1 cellular context compared by ENCODE assay signal in the genomic region with DNA sequence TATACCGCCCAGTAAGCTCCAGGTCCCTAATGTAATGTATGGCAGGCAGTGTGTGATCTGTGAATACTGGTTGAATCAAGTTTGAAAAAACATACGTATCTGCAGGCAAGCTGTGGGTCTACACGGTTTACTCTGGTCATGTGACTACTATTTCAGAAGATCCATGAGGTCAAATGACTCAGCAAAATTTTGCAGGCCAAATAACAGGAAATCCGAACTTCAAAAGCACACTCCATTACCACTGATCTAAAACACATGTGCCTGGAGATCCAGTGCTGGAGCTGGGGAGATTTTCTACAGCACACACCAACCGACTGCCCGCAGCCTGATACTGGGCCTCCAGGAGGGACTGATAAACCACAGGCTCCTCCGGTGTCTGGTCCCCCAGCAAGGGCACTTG.
TF ChIP-seq lines count a peak whose summit lies in the region.

No MANE protein-coding gene starts in this region.

TF ChIP-seq in K562, 482 proteins besides CTCF, POLR2A, EP300 and RAD21 (continued from another document and continues in another):
- TF ChIP-seq DIDO1 (tag; IDR thresholded peaks at IDR 0.05; ENCODE audit: low read depth) (no peak), ZNF311 (CRISPR knock-in tag; IDR thresholded peaks at IDR 0.05) (no peak), ETV1 (tag; conservative IDR thresholded peaks at IDR 0.05; ENCODE audit: low read depth) (0 out of 2 replicates have a peak, but pooled peaks have one; percentile 10), ILF3 (IDR thresholded peaks at IDR 0.05; ENCODE audit: borderline replicate concordance) (no peak), KAT2B (IDR thresholded peaks at IDR 0.05; ENCODE audit: low read depth, low read length) (no peak), FOXP4 (CRISPR knock-in tag; IDR thresholded peaks at IDR 0.05; ENCODE audit: borderline replicate concordance) (no peak), NCOA1 (IDR thresholded peaks at IDR 0.05; ENCODE audit: low read depth) (no peak), MTA1 (IDR thresholded peaks at IDR 0.05; ENCODE audit: borderline replicate concordance) (no peak), NR1H2 (CRISPR knock-in tag; IDR thresholded peaks at IDR 0.05) (no peak), L3MBTL2 (IDR thresholded peaks at IDR 0.05) (peak; percentile 74), NFE2 (IDR thresholded peaks at IDR 0.05; ENCODE audit: low read depth) (peak; percentile 96), ZNF639 (CRISPR knock-in tag; conservative IDR thresholded peaks at IDR 0.05 in 1 of 2, IDR thresholded peaks at IDR 0.05 in 1 of 2) (peak in 1 of 2 experiments; percentile 79; a peak in 2 of 4 replicates), IFI16 (CRISPR knock-in tag; IDR thresholded peaks at IDR 0.05) (no peak), NFE2L1 (tag; IDR thresholded peaks at IDR 0.05; ENCODE audit: borderline replicate concordance, low read depth) (peak; percentile 97), SP1 (CRISPR knock-in tag; IDR thresholded peaks at IDR 0.05) (no peak), HMGXB4 (CRISPR knock-in tag; IDR thresholded peaks at IDR 0.05) (no peak), TOE1 (IDR thresholded peaks at IDR 0.05; ENCODE audit: borderline replicate concordance) (peak; percentile 89), TOE1 (CRISPR knock-in tag; IDR thresholded peaks at IDR 0.05; ENCODE audit: borderline replicate concordance, low read depth) (no peak), TBL1XR1 (IDR thresholded peaks at IDR 0.05; ENCODE audit: low read length in 2 of 2) (no peak), USF1 (CRISPR knock-in tag; IDR thresholded peaks at IDR 0.05) (peak; percentile 38; the same call in 1 of the 2 replicates), NELFE (IDR thresholded peaks at IDR 0.05; ENCODE audit: insufficient read depth, insufficient read length) (no peak), PHF21A (IDR thresholded peaks at IDR 0.05; ENCODE audit: borderline replicate concordance, low read depth) (no peak), STAT5A (IDR thresholded peaks at IDR 0.05; ENCODE audit: borderline replicate concordance, low read length) (no peak), CBX3 (IDR thresholded peaks at IDR 0.05; ENCODE audit: borderline replicate concordance in 1 of 2, low read length in 2 of 2) (peak in 1 of 2 experiments; percentile 72; a peak in 1 of 3 replicates), ATF1 (CRISPR knock-in tag; IDR thresholded peaks at IDR 0.05) (no peak), ATF1 (tag; IDR thresholded peaks at IDR 0.05) (peak; percentile 53; the same call in 1 of the 2 replicates), U2AF1 (optimal IDR thresholded peaks at IDR 0.05; ENCODE audit: low read depth, low read length) (no peak), CHD1 (IDR thresholded peaks at IDR 0.05; ENCODE audit: low read length) (no peak), ZNF507 (tag; conservative IDR thresholded peaks at IDR 0.05) (no peak)
- TF ChIP-seq, protein P1, sequence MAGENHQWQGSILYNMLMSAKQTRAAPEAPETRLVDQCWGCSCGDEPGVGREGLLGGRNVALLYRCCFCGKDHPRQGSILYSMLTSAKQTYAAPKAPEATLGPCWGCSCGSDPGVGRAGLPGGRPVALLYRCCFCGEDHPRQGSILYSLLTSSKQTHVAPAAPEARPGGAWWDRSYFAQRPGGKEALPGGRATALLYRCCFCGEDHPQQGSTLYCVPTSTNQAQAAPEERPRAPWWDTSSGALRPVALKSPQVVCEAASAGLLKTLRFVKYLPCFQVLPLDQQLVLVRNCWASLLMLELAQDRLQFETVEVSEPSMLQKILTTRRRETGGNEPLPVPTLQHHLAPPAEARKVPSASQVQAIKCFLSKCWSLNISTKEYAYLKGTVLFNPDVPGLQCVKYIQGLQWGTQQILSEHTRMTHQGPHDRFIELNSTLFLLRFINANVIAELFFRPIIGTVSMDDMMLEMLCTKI (IDR thresholded peaks at IDR 0.05; ENCODE audit: partially characterized antibody) = no peak
- TF ChIP-seq, protein P2, sequence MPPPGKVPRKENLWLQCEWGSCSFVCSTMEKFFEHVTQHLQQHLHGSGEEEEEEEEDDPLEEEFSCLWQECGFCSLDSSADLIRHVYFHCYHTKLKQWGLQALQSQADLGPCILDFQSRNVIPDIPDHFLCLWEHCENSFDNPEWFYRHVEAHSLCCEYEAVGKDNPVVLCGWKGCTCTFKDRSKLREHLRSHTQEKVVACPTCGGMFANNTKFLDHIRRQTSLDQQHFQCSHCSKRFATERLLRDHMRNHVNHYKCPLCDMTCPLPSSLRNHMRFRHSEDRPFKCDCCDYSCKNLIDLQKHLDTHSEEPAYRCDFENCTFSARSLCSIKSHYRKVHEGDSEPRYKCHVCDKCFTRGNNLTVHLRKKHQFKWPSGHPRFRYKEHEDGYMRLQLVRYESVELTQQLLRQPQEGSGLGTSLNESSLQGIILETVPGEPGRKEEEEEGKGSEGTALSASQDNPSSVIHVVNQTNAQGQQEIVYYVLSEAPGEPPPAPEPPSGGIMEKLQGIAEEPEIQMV (tag; conservative IDR thresholded peaks at IDR 0.05; ENCODE audit: low read depth) = no peak
- TF ChIP-seq, protein P3, sequence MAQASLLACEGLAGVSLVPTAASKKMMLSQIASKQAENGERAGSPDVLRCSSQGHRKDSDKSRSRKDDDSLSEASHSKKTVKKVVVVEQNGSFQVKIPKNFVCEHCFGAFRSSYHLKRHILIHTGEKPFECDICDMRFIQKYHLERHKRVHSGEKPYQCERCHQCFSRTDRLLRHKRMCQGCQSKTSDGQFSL (CRISPR knock-in tag; IDR thresholded peaks at IDR 0.05) = no peak
- TF ChIP-seq, protein P3 (tag; IDR thresholded peaks at IDR 0.05) = no peak
- TF ChIP-seq, protein P4, sequence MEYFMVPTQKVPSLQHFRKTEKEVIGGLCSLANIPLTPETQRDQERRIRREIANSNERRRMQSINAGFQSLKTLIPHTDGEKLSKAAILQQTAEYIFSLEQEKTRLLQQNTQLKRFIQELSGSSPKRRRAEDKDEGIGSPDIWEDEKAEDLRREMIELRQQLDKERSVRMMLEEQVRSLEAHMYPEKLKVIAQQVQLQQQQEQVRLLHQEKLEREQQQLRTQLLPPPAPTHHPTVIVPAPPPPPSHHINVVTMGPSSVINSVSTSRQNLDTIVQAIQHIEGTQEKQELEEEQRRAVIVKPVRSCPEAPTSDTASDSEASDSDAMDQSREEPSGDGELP (CRISPR knock-in tag; IDR thresholded peaks at IDR 0.05; ENCODE audit: borderline replicate concordance) = no peak
- TF ChIP-seq, protein P5, sequence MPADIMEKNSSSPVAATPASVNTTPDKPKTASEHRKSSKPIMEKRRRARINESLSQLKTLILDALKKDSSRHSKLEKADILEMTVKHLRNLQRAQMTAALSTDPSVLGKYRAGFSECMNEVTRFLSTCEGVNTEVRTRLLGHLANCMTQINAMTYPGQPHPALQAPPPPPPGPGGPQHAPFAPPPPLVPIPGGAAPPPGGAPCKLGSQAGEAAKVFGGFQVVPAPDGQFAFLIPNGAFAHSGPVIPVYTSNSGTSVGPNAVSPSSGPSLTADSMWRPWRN (IDR thresholded peaks at IDR 0.05; ENCODE audit: low read depth) = no peak
